ENCODE assay signal across 1 cellular context in genomic region chrY:16562491-16562890, GRCh38.
TF ChIP-seq lines count a peak whose summit lies in the region.

No MANE protein-coding gene starts in this region.

TF ChIP-seq in WTC11, 78 proteins besides CTCF, POLR2A, EP300 and RAD21 (continued from another document):
- no peak for TF ChIP-seq HMGXB4 (CRISPR knock-in tag; IDR thresholded peaks at IDR 0.05)
- TF ChIP-seq ZNF232 (CRISPR knock-in tag; IDR thresholded peaks at IDR 0.05) = no peak
- no peak for TF ChIP-seq ZNF317 (CRISPR knock-in tag; IDR thresholded peaks at IDR 0.05; ENCODE audit: borderline replicate concordance, low read depth)
- TF ChIP-seq TEAD4 (CRISPR knock-in tag; IDR thresholded peaks at IDR 0.05) = no peak
- no peak for TF ChIP-seq MYBL2 (CRISPR knock-in tag; IDR thresholded peaks at IDR 0.05)
- TF ChIP-seq CREM (CRISPR knock-in tag; IDR thresholded peaks at IDR 0.05) = no peak
